Comparison of ENCODE assay signal across 8 cellular contexts in genomic region chr7:32427769-32428291, GRCh38.
DNase-seq lines count a peak whose midpoint lies in the region; ATAC-seq and TF ChIP-seq lines count a peak whose summit lies in the region.

No MANE protein-coding gene starts in this region.

- CTCF ChIA-PET in RWPE1 (lab: Yijun Ruan, JAX) = interaction anchor here (0.5 to 1.7 kb wide), 3 partner anchors 9 to 32 kb away, joined by 3 to 6 read pairs (median 3); no protein-coding TSS in a partner anchor

- POLR2A ChIA-PET in RWPE1 (lab: Yijun Ruan, JAX; ENCODE audit: low non-redundant PET) = interaction anchor here (0.6 kb wide), 1 partner anchor 690 kb away, joined by 6 read pairs; no protein-coding TSS in a partner anchor

- H3K27ac ChIP-seq in RWPE1 = no peak overlapping the region

- peak; percentile 26; the same call in 1 of the 2 replicates for TF ChIP-seq CTCF in RWPE1 (conservative IDR thresholded peaks at IDR 0.05; ENCODE audit: low read depth)

- peak; percentile 80 for ATAC-seq in HG03159 (IDR thresholded peaks at IDR 0.05; ENCODE audit: unreplicated experiment)
- ATAC-seq in left ventricle myocardium superior = peak; percentile 87
- no peak for ATAC-seq in GM19351 (IDR thresholded peaks at IDR 0.05; ENCODE audit: unreplicated experiment)

- DNase-seq in GDM1 (lab: John Stamatoyannopoulos, UW) (peak; percentile 41), RWPE1 (ENCODE audit: low spot score) (peak; percentile 78), left ventricle myocardium superior (peak; percentile 86), renal cortical epithelial cell (ENCODE audit: low read depth) (peak; percentile 57)
- DNase-seq in activated naive CD8-positive, alpha-beta T cell treated with anti-CD3 and anti-CD28 coated beads, Interleukin-2, amount 50 U/mL, for 16 hours (ENCODE audit: low read depth, low spot score) = peak; percentile 16
- DNase-seq in NK-92 treated with Interleukin-12 subunit alpha and Interleukin-12 subunit beta, amount 100 ng/mL, for 24 hours (lab: John Stamatoyannopoulos, UW) = no peak

- intact Hi-C loops in left ventricle myocardium superior (cut with micrococcal nuclease) = no loop called here
